ENCODE assay signal across 1 cellular context in the genomic region with DNA sequence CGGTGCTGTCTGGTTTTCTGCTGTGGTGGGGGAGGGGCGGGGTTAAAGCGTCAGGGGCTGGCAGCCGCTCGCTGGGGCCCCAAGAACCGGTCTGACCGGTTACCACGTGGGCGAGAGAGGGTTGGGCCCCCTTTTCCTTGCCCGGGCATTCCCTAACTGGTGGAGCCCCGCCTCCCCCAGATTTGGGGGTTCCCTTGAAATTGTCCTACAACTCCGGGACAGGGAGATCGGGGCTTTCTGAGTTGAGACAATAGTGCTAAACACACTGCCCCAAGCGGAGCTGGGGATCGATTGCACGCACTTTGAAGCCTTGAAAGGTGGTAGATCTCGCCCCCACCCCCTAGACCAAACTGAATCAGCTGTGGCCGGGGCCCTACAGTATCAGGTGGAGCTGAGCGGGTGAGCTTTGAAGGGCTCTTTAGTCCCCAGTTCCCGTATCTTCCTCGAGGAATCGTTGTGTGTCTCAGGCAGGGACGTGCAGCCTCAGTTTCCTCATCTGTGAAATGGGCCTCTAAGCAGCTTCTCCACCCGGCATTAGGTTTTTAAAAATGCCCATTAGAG.
TF ChIP-seq lines count a peak whose summit lies in the region.

No MANE protein-coding gene starts in this region.

TF ChIP-seq in K562, 482 proteins besides CTCF, POLR2A, EP300 and RAD21 (continued from another document and continues in another):
- TF ChIP-seq, protein P1, sequence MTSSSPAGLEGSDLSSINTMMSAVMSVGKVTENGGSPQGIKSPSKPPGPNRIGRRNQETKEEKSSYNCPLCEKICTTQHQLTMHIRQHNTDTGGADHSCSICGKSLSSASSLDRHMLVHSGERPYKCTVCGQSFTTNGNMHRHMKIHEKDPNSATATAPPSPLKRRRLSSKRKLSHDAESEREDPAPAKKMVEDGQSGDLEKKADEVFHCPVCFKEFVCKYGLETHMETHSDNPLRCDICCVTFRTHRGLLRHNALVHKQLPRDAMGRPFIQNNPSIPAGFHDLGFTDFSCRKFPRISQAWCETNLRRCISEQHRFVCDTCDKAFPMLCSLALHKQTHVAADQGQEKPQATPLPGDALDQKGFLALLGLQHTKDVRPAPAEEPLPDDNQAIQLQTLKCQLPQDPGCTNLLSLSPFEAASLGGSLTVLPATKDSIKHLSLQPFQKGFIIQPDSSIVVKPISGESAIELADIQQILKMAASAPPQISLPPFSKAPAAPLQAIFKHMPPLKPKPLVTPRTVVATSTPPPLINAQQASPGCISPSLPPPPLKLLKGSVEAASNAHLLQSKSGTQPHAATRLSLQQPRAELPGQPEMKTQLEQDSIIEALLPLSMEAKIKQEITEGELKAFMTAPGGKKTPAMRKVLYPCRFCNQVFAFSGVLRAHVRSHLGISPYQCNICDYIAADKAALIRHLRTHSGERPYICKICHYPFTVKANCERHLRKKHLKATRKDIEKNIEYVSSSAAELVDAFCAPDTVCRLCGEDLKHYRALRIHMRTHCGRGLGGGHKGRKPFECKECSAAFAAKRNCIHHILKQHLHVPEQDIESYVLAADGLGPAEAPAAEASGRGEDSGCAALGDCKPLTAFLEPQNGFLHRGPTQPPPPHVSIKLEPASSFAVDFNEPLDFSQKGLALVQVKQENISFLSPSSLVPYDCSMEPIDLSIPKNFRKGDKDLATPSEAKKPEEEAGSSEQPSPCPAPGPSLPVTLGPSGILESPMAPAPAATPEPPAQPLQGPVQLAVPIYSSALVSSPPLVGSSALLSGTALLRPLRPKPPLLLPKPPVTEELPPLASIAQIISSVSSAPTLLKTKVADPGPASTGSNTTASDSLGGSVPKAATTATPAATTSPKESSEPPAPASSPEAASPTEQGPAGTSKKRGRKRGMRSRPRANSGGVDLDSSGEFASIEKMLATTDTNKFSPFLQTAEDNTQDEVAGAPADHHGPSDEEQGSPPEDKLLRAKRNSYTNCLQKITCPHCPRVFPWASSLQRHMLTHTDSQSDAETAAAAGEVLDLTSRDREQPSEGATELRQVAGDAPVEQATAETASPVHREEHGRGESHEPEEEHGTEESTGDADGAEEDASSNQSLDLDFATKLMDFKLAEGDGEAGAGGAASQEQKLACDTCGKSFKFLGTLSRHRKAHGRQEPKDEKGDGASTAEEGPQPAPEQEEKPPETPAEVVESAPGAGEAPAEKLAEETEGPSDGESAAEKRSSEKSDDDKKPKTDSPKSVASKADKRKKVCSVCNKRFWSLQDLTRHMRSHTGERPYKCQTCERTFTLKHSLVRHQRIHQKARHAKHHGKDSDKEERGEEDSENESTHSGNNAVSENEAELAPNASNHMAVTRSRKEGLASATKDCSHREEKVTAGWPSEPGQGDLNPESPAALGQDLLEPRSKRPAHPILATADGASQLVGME (CRISPR knock-in tag; IDR thresholded peaks at IDR 0.05): no peak
- TF ChIP-seq KAT7 (CRISPR knock-in tag; IDR thresholded peaks at IDR 0.05; ENCODE audit: borderline replicate concordance) (peak; percentile 76; the same call in 1 of the 2 replicates), PHB (CRISPR knock-in tag; IDR thresholded peaks at IDR 0.05) (no peak), IRF2 (CRISPR knock-in tag; IDR thresholded peaks at IDR 0.05) (no peak), RBM22 (IDR thresholded peaks at IDR 0.05; ENCODE audit: low read depth, low read length, poor library complexity, severe bottlenecking) (peak; percentile 95), KAT8 (IDR thresholded peaks at IDR 0.05; ENCODE audit: low read depth) (no peak), SMARCB1 (IDR thresholded peaks at IDR 0.05; ENCODE audit: insufficient read length, low read depth) (no peak), XRCC4 (IDR thresholded peaks at IDR 0.05; ENCODE audit: extremely low read depth, insufficient read depth, insufficient read length) (no peak), HMG20A (CRISPR knock-in tag; conservative IDR thresholded peaks at IDR 0.05) (no peak), RBM39 (optimal IDR thresholded peaks at IDR 0.05; ENCODE audit: low read depth, low read length) (no peak), DACH1 (IDR thresholded peaks at IDR 0.05; ENCODE audit: partially characterized antibody) (peak; percentile 50), ZNF830 (CRISPR knock-in tag; IDR thresholded peaks at IDR 0.05) (no peak), ZNF778 (CRISPR knock-in tag; IDR thresholded peaks at IDR 0.05) (no peak), JUND (IDR thresholded peaks at IDR 0.05; ENCODE audit: borderline replicate concordance, low read depth, low read length) (no peak), JUND (tag; IDR thresholded peaks at IDR 0.05; ENCODE audit: borderline replicate concordance, low read depth, low read length) (no peak), NONO (IDR thresholded peaks at IDR 0.05; ENCODE audit: low read depth in 2 of 2, low read length in 1 of 2) (peak in 1 of 2 experiments; percentile 78; a peak in 3 of 4 replicates), PRMT5 (CRISPR knock-in tag; IDR thresholded peaks at IDR 0.05) (no peak), HDAC6 (IDR thresholded peaks at IDR 0.05; ENCODE audit: low read depth, low read length) (no peak), BRF1 (IDR thresholded peaks at IDR 0.05; ENCODE audit: borderline replicate concordance, extremely low read depth, insufficient read length) (no peak), GTF2F1 (IDR thresholded peaks at IDR 0.05; ENCODE audit: low read depth, low read length) (no peak), TRIM28 (IDR thresholded peaks at IDR 0.05) (no peak), FOXM1 (IDR thresholded peaks at IDR 0.05; ENCODE audit: low read depth) (peak; percentile 74), FOXM1 (CRISPR knock-in tag; IDR thresholded peaks at IDR 0.05; ENCODE audit: low read depth) (no peak), MED1 (CRISPR knock-in tag; IDR thresholded peaks at IDR 0.05; ENCODE audit: borderline replicate concordance) (no peak), POU5F1 (IDR thresholded peaks at IDR 0.05; ENCODE audit: borderline replicate concordance, low read depth, low read length, partially characterized antibody) (no peak), ZNF76 (CRISPR knock-in tag; IDR thresholded peaks at IDR 0.05; ENCODE audit: borderline replicate concordance) (no peak), TARDBP (IDR thresholded peaks at IDR 0.05) (no peak), NCOR1 (IDR thresholded peaks at IDR 0.05) (no peak), RBM14 (IDR thresholded peaks at IDR 0.05; ENCODE audit: borderline replicate concordance, insufficient read depth, low read depth, low read length) (no peak), PHF20 (IDR thresholded peaks at IDR 0.05; ENCODE audit: partially characterized antibody) (peak; percentile 38), HNRNPL (IDR thresholded peaks at IDR 0.05; ENCODE audit: low read depth, low read length) (peak; percentile 60; the same call in 1 of the 2 replicates), SRSF3 (IDR thresholded peaks at IDR 0.05; ENCODE audit: insufficient read depth, low read length) (no peak), ZNF431 (CRISPR knock-in tag; IDR thresholded peaks at IDR 0.05) (no peak), FOXK1 (CRISPR knock-in tag; IDR thresholded peaks at IDR 0.05; ENCODE audit: borderline replicate concordance) (no peak; the same call in 1 of the 2 replicates), ZNF274 (IDR thresholded peaks at IDR 0.05; ENCODE audit: borderline replicate concordance, low read depth, low read length) (no peak), ZNF695 (CRISPR knock-in tag; IDR thresholded peaks at IDR 0.05) (0 out of 2 replicates have a peak, but pooled peaks have one; percentile 26), RFX5 (IDR thresholded peaks at IDR 0.05; ENCODE audit: low read depth, low read length) (no peak), NFIX (CRISPR knock-in tag; IDR thresholded peaks at IDR 0.05; ENCODE audit: low read depth) (no peak), ETV6 (IDR thresholded peaks at IDR 0.05; ENCODE audit: borderline replicate concordance in 1 of 2, low read depth in 2 of 2, low read length in 1 of 2) (peak in 1 of 2 experiments; percentile 28; a peak in 1 of 4 replicates), ETV6 (CRISPR knock-in tag; IDR thresholded peaks at IDR 0.05; ENCODE audit: borderline replicate concordance) (no peak), NBN (IDR thresholded peaks at IDR 0.05; ENCODE audit: low read depth) (peak; percentile 61; the same call in 1 of the 2 replicates), CBX5 (IDR thresholded peaks at IDR 0.05; ENCODE audit: borderline replicate concordance, low read depth) (no peak), ATF7 (IDR thresholded peaks at IDR 0.05) (0 out of 2 replicates have a peak, but pooled peaks have one; percentile 42), ZNF146 (CRISPR knock-in tag; IDR thresholded peaks at IDR 0.05; ENCODE audit: unreplicated experiment) (no peak), YBX1 (IDR thresholded peaks at IDR 0.05) (no peak), MYNN (IDR thresholded peaks at IDR 0.05) (no peak), MYNN (CRISPR knock-in tag; IDR thresholded peaks at IDR 0.05) (no peak)
- TF ChIP-seq, protein P2, sequence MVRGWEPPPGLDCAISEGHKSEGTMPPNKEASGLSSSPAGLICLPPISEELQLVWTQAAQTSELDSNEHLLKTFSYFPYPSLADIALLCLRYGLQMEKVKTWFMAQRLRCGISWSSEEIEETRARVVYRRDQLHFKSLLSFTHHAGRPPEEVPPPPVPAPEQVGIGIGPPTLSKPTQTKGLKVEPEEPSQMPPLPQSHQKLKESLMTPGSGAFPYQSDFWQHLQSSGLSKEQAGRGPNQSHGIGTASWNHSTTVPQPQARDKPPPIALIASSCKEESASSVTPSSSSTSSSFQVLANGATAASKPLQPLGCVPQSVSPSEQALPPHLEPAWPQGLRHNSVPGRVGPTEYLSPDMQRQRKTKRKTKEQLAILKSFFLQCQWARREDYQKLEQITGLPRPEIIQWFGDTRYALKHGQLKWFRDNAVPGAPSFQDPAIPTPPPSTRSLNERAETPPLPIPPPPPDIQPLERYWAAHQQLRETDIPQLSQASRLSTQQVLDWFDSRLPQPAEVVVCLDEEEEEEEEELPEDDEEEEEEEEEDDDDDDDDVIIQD (CRISPR knock-in tag; IDR thresholded peaks at IDR 0.05): no peak
- TF ChIP-seq, protein P3, sequence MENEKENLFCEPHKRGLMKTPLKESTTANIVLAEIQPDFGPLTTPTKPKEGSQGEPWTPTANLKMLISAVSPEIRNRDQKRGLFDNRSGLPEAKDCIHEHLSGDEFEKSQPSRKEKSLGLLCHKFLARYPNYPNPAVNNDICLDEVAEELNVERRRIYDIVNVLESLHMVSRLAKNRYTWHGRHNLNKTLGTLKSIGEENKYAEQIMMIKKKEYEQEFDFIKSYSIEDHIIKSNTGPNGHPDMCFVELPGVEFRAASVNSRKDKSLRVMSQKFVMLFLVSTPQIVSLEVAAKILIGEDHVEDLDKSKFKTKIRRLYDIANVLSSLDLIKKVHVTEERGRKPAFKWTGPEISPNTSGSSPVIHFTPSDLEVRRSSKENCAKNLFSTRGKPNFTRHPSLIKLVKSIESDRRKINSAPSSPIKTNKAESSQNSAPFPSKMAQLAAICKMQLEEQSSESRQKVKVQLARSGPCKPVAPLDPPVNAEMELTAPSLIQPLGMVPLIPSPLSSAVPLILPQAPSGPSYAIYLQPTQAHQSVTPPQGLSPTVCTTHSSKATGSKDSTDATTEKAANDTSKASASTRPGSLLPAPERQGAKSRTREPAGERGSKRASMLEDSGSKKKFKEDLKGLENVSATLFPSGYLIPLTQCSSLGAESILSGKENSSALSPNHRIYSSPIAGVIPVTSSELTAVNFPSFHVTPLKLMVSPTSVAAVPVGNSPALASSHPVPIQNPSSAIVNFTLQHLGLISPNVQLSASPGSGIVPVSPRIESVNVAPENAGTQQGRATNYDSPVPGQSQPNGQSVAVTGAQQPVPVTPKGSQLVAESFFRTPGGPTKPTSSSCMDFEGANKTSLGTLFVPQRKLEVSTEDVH (IDR thresholded peaks at IDR 0.05; ENCODE audit: low read depth, partially characterized antibody): peak; percentile 22
- TF ChIP-seq, protein P4, sequence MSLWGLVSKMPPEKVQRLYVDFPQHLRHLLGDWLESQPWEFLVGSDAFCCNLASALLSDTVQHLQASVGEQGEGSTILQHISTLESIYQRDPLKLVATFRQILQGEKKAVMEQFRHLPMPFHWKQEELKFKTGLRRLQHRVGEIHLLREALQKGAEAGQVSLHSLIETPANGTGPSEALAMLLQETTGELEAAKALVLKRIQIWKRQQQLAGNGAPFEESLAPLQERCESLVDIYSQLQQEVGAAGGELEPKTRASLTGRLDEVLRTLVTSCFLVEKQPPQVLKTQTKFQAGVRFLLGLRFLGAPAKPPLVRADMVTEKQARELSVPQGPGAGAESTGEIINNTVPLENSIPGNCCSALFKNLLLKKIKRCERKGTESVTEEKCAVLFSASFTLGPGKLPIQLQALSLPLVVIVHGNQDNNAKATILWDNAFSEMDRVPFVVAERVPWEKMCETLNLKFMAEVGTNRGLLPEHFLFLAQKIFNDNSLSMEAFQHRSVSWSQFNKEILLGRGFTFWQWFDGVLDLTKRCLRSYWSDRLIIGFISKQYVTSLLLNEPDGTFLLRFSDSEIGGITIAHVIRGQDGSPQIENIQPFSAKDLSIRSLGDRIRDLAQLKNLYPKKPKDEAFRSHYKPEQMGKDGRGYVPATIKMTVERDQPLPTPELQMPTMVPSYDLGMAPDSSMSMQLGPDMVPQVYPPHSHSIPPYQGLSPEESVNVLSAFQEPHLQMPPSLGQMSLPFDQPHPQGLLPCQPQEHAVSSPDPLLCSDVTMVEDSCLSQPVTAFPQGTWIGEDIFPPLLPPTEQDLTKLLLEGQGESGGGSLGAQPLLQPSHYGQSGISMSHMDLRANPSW (CRISPR knock-in tag; IDR thresholded peaks at IDR 0.05): 0 out of 2 replicates have a peak, but pooled peaks have one; percentile 89
- TF ChIP-seq, protein P5, sequence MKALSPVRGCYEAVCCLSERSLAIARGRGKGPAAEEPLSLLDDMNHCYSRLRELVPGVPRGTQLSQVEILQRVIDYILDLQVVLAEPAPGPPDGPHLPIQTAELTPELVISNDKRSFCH (CRISPR knock-in tag; IDR thresholded peaks at IDR 0.05): no peak
- TF ChIP-seq, protein P5 (tag; IDR thresholded peaks at IDR 0.05): no peak
- TF ChIP-seq, protein P6, sequence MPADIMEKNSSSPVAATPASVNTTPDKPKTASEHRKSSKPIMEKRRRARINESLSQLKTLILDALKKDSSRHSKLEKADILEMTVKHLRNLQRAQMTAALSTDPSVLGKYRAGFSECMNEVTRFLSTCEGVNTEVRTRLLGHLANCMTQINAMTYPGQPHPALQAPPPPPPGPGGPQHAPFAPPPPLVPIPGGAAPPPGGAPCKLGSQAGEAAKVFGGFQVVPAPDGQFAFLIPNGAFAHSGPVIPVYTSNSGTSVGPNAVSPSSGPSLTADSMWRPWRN (IDR thresholded peaks at IDR 0.05; ENCODE audit: low read depth): no peak
- TF ChIP-seq, protein P7, sequence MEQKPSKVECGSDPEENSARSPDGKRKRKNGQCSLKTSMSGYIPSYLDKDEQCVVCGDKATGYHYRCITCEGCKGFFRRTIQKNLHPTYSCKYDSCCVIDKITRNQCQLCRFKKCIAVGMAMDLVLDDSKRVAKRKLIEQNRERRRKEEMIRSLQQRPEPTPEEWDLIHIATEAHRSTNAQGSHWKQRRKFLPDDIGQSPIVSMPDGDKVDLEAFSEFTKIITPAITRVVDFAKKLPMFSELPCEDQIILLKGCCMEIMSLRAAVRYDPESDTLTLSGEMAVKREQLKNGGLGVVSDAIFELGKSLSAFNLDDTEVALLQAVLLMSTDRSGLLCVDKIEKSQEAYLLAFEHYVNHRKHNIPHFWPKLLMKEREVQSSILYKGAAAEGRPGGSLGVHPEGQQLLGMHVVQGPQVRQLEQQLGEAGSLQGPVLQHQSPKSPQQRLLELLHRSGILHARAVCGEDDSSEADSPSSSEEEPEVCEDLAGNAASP (IDR thresholded peaks at IDR 0.05): no peak
